In genomic region chr17:7306911-7307685, GRCh38 we compare ENCODE assay signal across 8 cellular contexts. TPM values are rescaled to one million over a fixed set of nuclear protein-coding genes. Genes with fewer than 3 reads are reported as not detected.
A peak's percentile ranks its signal among the peaks of the same experiment; 100 is the strongest.
DNase-seq lines count a peak whose midpoint lies in the region; ATAC-seq and TF ChIP-seq lines count a peak whose summit lies in the region.

EIF5A (plus strand) TSS chr17:7307628; CDS start chr17:7309636, 2,008 bp downstream.

- H3K79me2 ChIP-seq in PC-9 (ENCODE audit: low read depth): peaks cover 44% of the 10 kb centered on the region

- H3K9me3 ChIP-seq in PC-9 (ENCODE audit: insufficient read depth, low read depth): no peaks in the 10 kb centered on the region

- intact Hi-C loops in PC-9 (cut with micrococcal nuclease; ENCODE audit: unreplicated experiment): loop anchor here (1.0 to 5.0 kb wide), 3 partner anchors 45 to 177 kb away; partner anchors contain the start of genes CLDN7 and POLR2A

- H3K27me3 ChIP-seq in PC-9 (ENCODE audit: insufficient read depth, low read depth): no peaks in the 10 kb centered on the region

- H2AFZ ChIP-seq in PC-9: peak within 1 kb of the TSS; percentile 93

- no peaks in the 10 kb centered on the region for H3K9me2 ChIP-seq in PC-9 (ENCODE audit: insufficient read depth)

- BruUV-seq in PC-9 (replicated peaks; lab: Mats Ljungman, UMichigan): no TSS peak

- H3K27ac ChIP-seq in PC-9 (peak within 1 kb of the TSS; percentile 96), epithelial cell of prostate (peak within 1 kb of the TSS; percentile 96)

- peaks cover 32% of the 10 kb centered on the region for H4K20me1 ChIP-seq in PC-9 (ENCODE audit: insufficient read depth)

- peak within 1 kb of the TSS; percentile 98 for H3K4me2 ChIP-seq in PC-9

- peaks cover 56% of the 10 kb centered on the region for H3F3A ChIP-seq in PC-9 (ENCODE audit: insufficient read depth, low read depth)

- CTCF ChIA-PET in PC-9 (lab: Charles Lee): interaction anchor here (0.6 kb wide), 1 partner anchor 258 kb away, joined by 3 read pairs; no protein-coding TSS in a partner anchor

- POLR2A ChIA-PET in PC-9 (lab: Charles Lee; ENCODE audit: unreplicated experiment): no interaction called here

- H3K36me3 ChIP-seq in PC-9 (ENCODE audit: low read depth): peaks cover 33% of the 10 kb centered on the region

- peak; percentile 61 for ATAC-seq in GM21576 (IDR thresholded peaks at IDR 0.05; ENCODE audit: unreplicated experiment)

- no peak for TF ChIP-seq CTCF in PC-9 (conservative IDR thresholded peaks at IDR 0.05)

- peaks cover 26% of the 10 kb centered on the region for H3K4me1 ChIP-seq in PC-9 (replicated peaks; ENCODE audit: insufficient read depth)

- peak within 1 kb of the TSS; percentile 81 for H3K4me3 ChIP-seq in Jurkat, Clone E6-1 (ENCODE audit: low read length)
- H3K4me3 ChIP-seq in PC-9: peak within 1 kb of the TSS; percentile 86

- peak; percentile 100 for DNase-seq in DMS114 treated with DMSO at 0.1 percent for 48 hours (lab: John Stamatoyannopoulos, UW; ENCODE audit: unreplicated experiment)
- peak; percentile 100 for DNase-seq in Jurkat, Clone E6-1 (ENCODE audit: low read depth, low spot score)
- peak; percentile 99 for DNase-seq in PC-9
- DNase-seq in activated T-cell treated with anti-CD3 and anti-CD28 coated beads, Interleukin-2, amount 50 U/mL, for 1 hour: peak; percentile 99
- DNase-seq in epithelial cell of prostate (ENCODE audit: low read depth, low spot score): peak; percentile 97
- peak; percentile 100 for DNase-seq in mucosa of gallbladder (ENCODE audit: low spot score)
- peak; percentile 100 for DNase-seq in stimulated activated CD8-positive, alpha-beta memory T cell treated with anti-CD3 and anti-CD28 coated beads, Interleukin-4, amount 100 ng/mL, for 4 hours (ENCODE audit: low read depth in 2 of 2, low spot score in 1 of 2)

RNA-seq across cellular contexts. Expression of gene EIF5A, which starts in this region (rescaled TPM):
- polyA plus RNA-seq in Jurkat, Clone E6-1 (2012; ENCODE audit: insufficient read depth, insufficient read length): 982 TPM
- total RNA-seq in PC-9 (2021) (806 and 1,298 TPM in 2 replicates), mucosa of gallbladder (233 TPM)

Comparison
In these comparisons a context has a peak if more than half of its experiments do, and no peak if none do; other contexts are left out.
1. Peak in every context shown above with its lines: DNase-seq, ATAC-seq, H3K4me3 ChIP-seq and H3K27ac ChIP-seq.